ENCODE assay signal across 23 cellular contexts in genomic region chr5:86896916-86897315, GRCh38.
DNase-seq lines count a peak whose midpoint lies in the region; ATAC-seq lines count a peak whose summit lies in the region.
"Had no signal": no experiment of that assay in that cellular context is flagged by ENCODE, and none has a peak within 500 bp of the region (broad histone marks: within the 10 kb centered on the region; RNA-seq: fewer than 3 reads in every experiment).

No MANE protein-coding gene starts in this region.

- H3K4me3 ChIP-seq in mesendoderm (ENCODE audit: low read length) = no peak overlapping the region
- H3K4me3 ChIP-seq: BLaER1, GM12878 had no signal

- H3K18ac ChIP-seq in mesendoderm (ENCODE audit: low read length) = no peak overlapping the region

- H3K56ac ChIP-seq in mesendoderm (ENCODE audit: low read length) = no peak overlapping the region

- no peaks in the 10 kb centered on the region for H3K27me3 ChIP-seq in mesendoderm (ENCODE audit: insufficient read depth, low read length, poor library complexity)
- H3K27me3 ChIP-seq: BE2C, BLaER1 had no signal

- no peak for ATAC-seq in HG02623 (IDR thresholded peaks at IDR 0.05; ENCODE audit: unreplicated experiment)
- ATAC-seq: GM12878 had no signal

- DNase-seq in NCI-H82 (lab: John Stamatoyannopoulos, UW) (peak; percentile 4), NCI-H82 treated with DMSO at 0.1 percent for 48 hours (lab: John Stamatoyannopoulos, UW; ENCODE audit: unreplicated experiment) (no peak), NCI-H69 (lab: John Stamatoyannopoulos, UW) (peak; percentile 79), mesendoderm (peak; percentile 73), NCI-H524 treated with DMSO at 0.1 percent for 48 hours (lab: John Stamatoyannopoulos, UW) (no peak)
- DNase-seq: 8988T; ACHN; BE2C; C1 segment of cervical spinal cord; CD4-positive, alpha-beta memory T cell; CD4-positive, CD25-positive, alpha-beta regulatory T cell; CD8-positive, alpha-beta memory T cell; COR-L47; DMS 273 treated with DMSO at 0.1 percent for 48 hours; DMS153; DMS53; DMS79; DND-41; EL; GDM1 had no signal

- no peak overlapping the region for H3K27ac ChIP-seq in mesendoderm (ENCODE audit: low read depth, low read length)
- H3K27ac ChIP-seq: BLaER1 had no signal

- no CpG with 5 or more reads among the region's 1 CpG for WGBS in mesendoderm (ENCODE audit: extremely low coverage, insufficient coverage, low lambda C conversion rate)

- no peak overlapping the region for H4K8ac ChIP-seq in mesendoderm (ENCODE audit: low read depth, low read length)

- no peak overlapping the region for H3K23ac ChIP-seq in mesendoderm (ENCODE audit: low read length)

- H2BK120ac ChIP-seq in mesendoderm (ENCODE audit: low read depth, low read length) = no peak overlapping the region

- H3K4me1 ChIP-seq in mesendoderm (ENCODE audit: control insufficient read depth, low read depth, low read length) = no peaks in the 10 kb centered on the region
- H3K4me1 ChIP-seq: BE2C, BLaER1 had no signal

- no peak overlapping the region for H3K9ac ChIP-seq in mesendoderm (ENCODE audit: low read length)
- H3K9ac ChIP-seq: BLaER1 had no signal

- H3K79me1 ChIP-seq in mesendoderm (ENCODE audit: low read length) = no peaks in the 10 kb centered on the region

- H2BK5ac ChIP-seq in mesendoderm (ENCODE audit: low read length) = no peak overlapping the region

- H3K4me2 ChIP-seq in mesendoderm (ENCODE audit: low read length) = no peak overlapping the region
- H3K4me2 ChIP-seq: BLaER1 had no signal

- H3K36me3 ChIP-seq in mesendoderm (ENCODE audit: control insufficient read depth, insufficient read depth, low read length) = no peaks in the 10 kb centered on the region
- H3K36me3 ChIP-seq: BE2C, BLaER1 had no signal

- H3K79me2 ChIP-seq in mesendoderm (ENCODE audit: control insufficient read depth, insufficient read depth, low read length) = no peaks in the 10 kb centered on the region

- H4K5ac ChIP-seq in mesendoderm (ENCODE audit: low read length) = no peak overlapping the region

- H2AK5ac ChIP-seq in mesendoderm (ENCODE audit: low read length) = no peak overlapping the region

- H3K4ac ChIP-seq in mesendoderm (ENCODE audit: low read depth, low read length) = no peak overlapping the region

- H2BK15ac ChIP-seq in mesendoderm (replicated peaks; ENCODE audit: low read depth) = no peak overlapping the region

Comparison
In these comparisons a context has a peak if more than half of its experiments do, and no peak if none do; other contexts are left out.
1. DNase-seq: peak in NCI-H82 (single experiment), NCI-H69 (single experiment) and mesendoderm (single experiment); none in NCI-H82 treated with DMSO at 0.1 percent for 48 hours (single experiment) and NCI-H524 treated with DMSO at 0.1 percent for 48 hours (single experiment).